Comparison of ENCODE assay signal across 5 cellular contexts in the genomic region with DNA sequence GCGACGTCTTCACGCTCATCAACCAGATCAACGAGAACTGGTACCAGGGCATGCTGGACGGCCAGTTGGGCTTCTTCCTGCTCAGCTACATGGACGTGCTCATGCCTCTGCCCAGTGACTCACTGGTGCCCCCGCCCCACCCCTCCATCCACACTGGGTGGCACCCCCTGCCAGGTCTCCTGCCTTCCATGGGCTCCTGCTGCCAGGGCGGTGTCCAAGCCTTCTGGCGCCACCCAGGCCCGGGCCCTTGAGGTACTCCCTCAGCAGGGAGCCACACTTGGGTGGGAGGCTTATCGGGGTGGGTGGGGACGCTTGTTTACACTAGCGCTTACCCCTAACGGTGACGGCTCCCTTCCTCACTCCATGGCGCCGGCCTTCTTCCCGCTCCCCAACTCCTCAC.
A peak's percentile ranks its signal among the peaks of the same experiment; 100 is the strongest.
DNase-seq lines count a peak whose midpoint lies in the region; ATAC-seq, FAIRE-seq and TF ChIP-seq lines count a peak whose summit lies in the region.
"Not testable (repeated sequence)": the region's sequence is repeated elsewhere in the genome, so short reads cannot be mapped to it uniquely, and the experiment has no call there.

No MANE protein-coding gene starts in this region.

- not testable (repeated sequence) for H3K4me1 ChIP-seq in Panc1 (ENCODE audit: control insufficient read depth, insufficient read depth, low read length); HepG2 (ENCODE audit: insufficient read depth, low read length)

- 100% methylated on average over 7 of the region's 18 CpGs for WGBS in HepG2 (ENCODE audit: low lambda C conversion rate)

- peak; percentile 23 for FAIRE-seq in GM12891 (lab: Jason Lieb, UNC)
- FAIRE-seq in HepG2 (lab: Jason Lieb, UNC), result not testable (repeated sequence)

- in situ Hi-C loops in Panc1 (cut with HindIII; ENCODE audit: low pct_unique_long_range_greater_than_20kb, low sequenced_read_pairs); HepG2 (cut with HindIII; ENCODE audit: extremely low pct_ligation_motif_present, low pct_unique_long_range_greater_than_20kb): not testable (repeated sequence)

- H3K27ac ChIP-seq in Panc1 (ENCODE audit: low read length); HepG2 (ENCODE audit: extremely low read length, insufficient read depth, low read length): not testable (repeated sequence)

- BruUV-seq in Panc1 (replicated peaks; lab: Mats Ljungman, UMichigan); HepG2 (replicated peaks; lab: Mats Ljungman, UMichigan): not testable (repeated sequence)

- POLR2A ChIA-PET in Panc1 (lab: Charles Lee); HepG2 (lab: Yijun Ruan, JAX): not testable (repeated sequence)

- not testable (repeated sequence) for H3K9me3 ChIP-seq in Panc1 (ENCODE audit: control insufficient read depth, insufficient read depth, low read depth, low read length); HepG2 (ENCODE audit: low read length)

- H3K27me3 ChIP-seq in Panc1 (ENCODE audit: control insufficient read depth, insufficient read depth, low read length); HepG2 (ENCODE audit: control insufficient read depth in 1 of 2, insufficient read depth in 2 of 2, low read length in 2 of 2): not testable (repeated sequence)

- CTCF ChIA-PET in Panc1 (lab: Charles Lee); HepG2 (lab: Yijun Ruan, JAX; ENCODE audit: low intra/inter-chr PET ratio, low total read pairs): not testable (repeated sequence)

- not testable (repeated sequence) for H4K20me1 ChIP-seq in HepG2 (ENCODE audit: insufficient read depth, low read length)

- H3K4me2 ChIP-seq in HepG2 (ENCODE audit: low read depth, low read length), result not testable (repeated sequence)

- not testable (repeated sequence) for TF ChIP-seq EP300 in HepG2 (IDR thresholded peaks at IDR 0.05; ENCODE audit: low read depth in 2 of 2, low read length in 2 of 2); HepG2 (CRISPR knock-in tag; IDR thresholded peaks at IDR 0.05; ENCODE audit: borderline replicate concordance)

- TF ChIP-seq RAD21 in HepG2 (CRISPR knock-in tag; IDR thresholded peaks at IDR 0.05), result not testable (repeated sequence)

- ATAC-seq in Panc1, result 0 out of 2 replicates have a peak, but pooled peaks have one; percentile 31
- peak; percentile 32 for ATAC-seq in esophagus mucosa
- peak; percentile 22; the same call in 1 of the 3 replicates for ATAC-seq in HepG2
- ATAC-seq in sciatic nerve, result peak; percentile 13

- not testable (repeated sequence) for H3K79me2 ChIP-seq in HepG2 (ENCODE audit: insufficient read depth, low read length)

- DNase-seq in GM12891 (ENCODE audit: insufficient read length, low spot score); Panc1 (ENCODE audit: low read depth, low spot score); HepG2 (ENCODE audit: low spot score); sciatic nerve (ENCODE audit: low spot score): not testable (repeated sequence)

- not testable (repeated sequence) for H3K9ac ChIP-seq in HepG2 (ENCODE audit: insufficient read depth, low read depth, low read length)

- not testable (repeated sequence) for H2AFZ ChIP-seq in HepG2 (ENCODE audit: low read length)

- not testable (repeated sequence) for H3K36me3 ChIP-seq in Panc1 (ENCODE audit: control insufficient read depth, insufficient read depth, low read length); HepG2 (replicated peaks in 1 of 2; ENCODE audit: control insufficient read depth in 1 of 2, insufficient read depth in 2 of 2, low read length in 2 of 2)

- not testable (repeated sequence) for TF ChIP-seq POLR2A in GM12891 (IDR thresholded peaks at IDR 0.05; ENCODE audit: low read depth, low read length); HepG2 (IDR thresholded peaks at IDR 0.05; ENCODE audit: insufficient read depth in 1 of 2, low read depth in 2 of 2, low read length in 2 of 2)

- not testable (repeated sequence) for TF ChIP-seq CTCF in Panc1 (IDR thresholded peaks at IDR 0.05); HepG2 (CRISPR knock-in tag; IDR thresholded peaks at IDR 0.05)

- not testable (repeated sequence) for H3K4me3 ChIP-seq in Panc1 (ENCODE audit: low read depth in 2 of 2, low read length in 2 of 2); HepG2 (replicated peaks in 1 of 3; ENCODE audit: insufficient read depth in 1 of 3, low read depth in 2 of 3, low read length in 3 of 3)

- intact Hi-C loops in Panc1 (cut with micrococcal nuclease; ENCODE audit: unreplicated experiment); HepG2 (cut with micrococcal nuclease; ENCODE audit: unreplicated experiment); sciatic nerve (cut with DNase I): not testable (repeated sequence)
